In genomic region chr18:35736696-35737095, GRCh38 we compare ENCODE assay signal across 1 cellular context.
TF ChIP-seq lines count a peak whose summit lies in the region.

No MANE protein-coding gene starts in this region.

TF ChIP-seq in WTC11, 78 proteins besides CTCF, POLR2A, EP300 and RAD21 (continued from another document):
- TF ChIP-seq, protein P1, sequence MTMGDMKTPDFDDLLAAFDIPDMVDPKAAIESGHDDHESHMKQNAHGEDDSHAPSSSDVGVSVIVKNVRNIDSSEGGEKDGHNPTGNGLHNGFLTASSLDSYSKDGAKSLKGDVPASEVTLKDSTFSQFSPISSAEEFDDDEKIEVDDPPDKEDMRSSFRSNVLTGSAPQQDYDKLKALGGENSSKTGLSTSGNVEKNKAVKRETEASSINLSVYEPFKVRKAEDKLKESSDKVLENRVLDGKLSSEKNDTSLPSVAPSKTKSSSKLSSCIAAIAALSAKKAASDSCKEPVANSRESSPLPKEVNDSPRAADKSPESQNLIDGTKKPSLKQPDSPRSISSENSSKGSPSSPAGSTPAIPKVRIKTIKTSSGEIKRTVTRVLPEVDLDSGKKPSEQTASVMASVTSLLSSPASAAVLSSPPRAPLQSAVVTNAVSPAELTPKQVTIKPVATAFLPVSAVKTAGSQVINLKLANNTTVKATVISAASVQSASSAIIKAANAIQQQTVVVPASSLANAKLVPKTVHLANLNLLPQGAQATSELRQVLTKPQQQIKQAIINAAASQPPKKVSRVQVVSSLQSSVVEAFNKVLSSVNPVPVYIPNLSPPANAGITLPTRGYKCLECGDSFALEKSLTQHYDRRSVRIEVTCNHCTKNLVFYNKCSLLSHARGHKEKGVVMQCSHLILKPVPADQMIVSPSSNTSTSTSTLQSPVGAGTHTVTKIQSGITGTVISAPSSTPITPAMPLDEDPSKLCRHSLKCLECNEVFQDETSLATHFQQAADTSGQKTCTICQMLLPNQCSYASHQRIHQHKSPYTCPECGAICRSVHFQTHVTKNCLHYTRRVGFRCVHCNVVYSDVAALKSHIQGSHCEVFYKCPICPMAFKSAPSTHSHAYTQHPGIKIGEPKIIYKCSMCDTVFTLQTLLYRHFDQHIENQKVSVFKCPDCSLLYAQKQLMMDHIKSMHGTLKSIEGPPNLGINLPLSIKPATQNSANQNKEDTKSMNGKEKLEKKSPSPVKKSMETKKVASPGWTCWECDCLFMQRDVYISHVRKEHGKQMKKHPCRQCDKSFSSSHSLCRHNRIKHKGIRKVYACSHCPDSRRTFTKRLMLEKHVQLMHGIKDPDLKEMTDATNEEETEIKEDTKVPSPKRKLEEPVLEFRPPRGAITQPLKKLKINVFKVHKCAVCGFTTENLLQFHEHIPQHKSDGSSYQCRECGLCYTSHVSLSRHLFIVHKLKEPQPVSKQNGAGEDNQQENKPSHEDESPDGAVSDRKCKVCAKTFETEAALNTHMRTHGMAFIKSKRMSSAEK (CRISPR knock-in tag; IDR thresholded peaks at IDR 0.05; ENCODE audit: borderline replicate concordance) = no peak
- TF ChIP-seq NFYB (CRISPR knock-in tag; conservative IDR thresholded peaks at IDR 0.05; ENCODE audit: low read depth) (no peak), TCF7 (CRISPR knock-in tag; IDR thresholded peaks at IDR 0.05; ENCODE audit: low read depth) (no peak), ZNF232 (CRISPR knock-in tag; IDR thresholded peaks at IDR 0.05) (no peak), MLX (CRISPR knock-in tag; IDR thresholded peaks at IDR 0.05) (no peak), PRRX2 (CRISPR knock-in tag; IDR thresholded peaks at IDR 0.05) (no peak), ZNF281 (CRISPR knock-in tag; IDR thresholded peaks at IDR 0.05) (no peak)
